In the genomic region with DNA sequence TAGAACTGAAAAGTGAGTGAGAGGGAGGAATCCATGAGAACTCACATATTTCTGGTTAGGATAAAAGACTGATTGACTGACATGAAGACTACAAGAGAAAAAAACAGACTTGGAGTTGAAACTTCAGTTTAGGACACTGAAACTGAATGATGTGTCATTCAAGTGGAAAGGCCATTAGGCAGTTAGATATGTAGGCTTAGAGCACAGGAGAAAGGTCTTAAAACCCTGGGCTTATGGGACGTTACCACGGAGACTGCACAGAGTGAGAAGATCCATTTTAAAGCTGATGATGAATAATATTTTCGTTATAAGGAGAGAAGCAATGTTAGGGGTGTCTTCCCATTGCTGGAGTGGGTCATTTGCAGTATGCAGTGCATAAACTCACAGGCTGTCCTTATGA, we compare ENCODE assay signal across 10 cellular contexts.
DNase-seq lines count a peak whose midpoint lies in the region; ATAC-seq and TF ChIP-seq lines count a peak whose summit lies in the region.
"Had no signal": no experiment of that assay in that cellular context is flagged by ENCODE, and none has a peak within 500 bp of the region (broad histone marks: within the 10 kb centered on the region; RNA-seq: fewer than 3 reads in every experiment).

No MANE protein-coding gene starts in this region.

- no peak overlapping the region for H3K27ac ChIP-seq in CD4-positive, alpha-beta memory T cell (ENCODE audit: low read depth, low read length)
- no peak overlapping the region for H3K27ac ChIP-seq in HEK293 (ENCODE audit: extremely low read depth, low read depth, low read length)
- peak overlapping the region; percentile 13 for H3K27ac ChIP-seq in mesodermal cell (ENCODE audit: low read depth, low read length, severe bottlenecking)
- H3K27ac ChIP-seq: BLaER1 treated with 17β-estradiol and CSF1 and Interleukin-3, amounts not matched to agents 10 nM and 100 nM had no signal

- peak overlapping the region in 3 of 8 donors; percentile 17 to 29 (median 23) for H3K4me3 Mint-ChIP-seq in CD4-positive, alpha-beta memory T cell
- peak overlapping the region; percentile 30 for H3K4me3 Mint-ChIP-seq in activated naive CD8-positive, alpha-beta T cell

- no peak for DNase-seq in CD4-positive, alpha-beta memory T cell
- DNase-seq in omental fat pad (ENCODE audit: low spot score) (no peak), AML-193 (lab: John Stamatoyannopoulos, UW) (no peak), ureter (ENCODE audit: low spot score) (no peak), globus pallidus (ENCODE audit: low spot score) (no peak)
- DNase-seq: Right ventricle myocardium superior had no signal

- no peaks in the 10 kb centered on the region for H3K9me3 Mint-ChIP-seq in CD4-positive, alpha-beta memory T cell
- H3K9me3 Mint-ChIP-seq in activated naive CD8-positive, alpha-beta T cell (ENCODE audit: low read depth): no peaks in the 10 kb centered on the region

- POLR2A ChIA-PET in CD4-positive, alpha-beta memory T cell (lab: Charles Lee; ENCODE audit: partially characterized antibody): interaction anchor here (1.2 to 2.9 kb wide), 4 partner anchors 16 to 64 kb away, joined by 3 to 11 read pairs (median 3); no protein-coding TSS in a partner anchor
- POLR2A ChIA-PET in HEK293 (lab: Yijun Ruan, JAX): interaction anchor here (0.9 kb wide), 1 partner anchor 9 kb away, joined by 3 read pairs; no protein-coding TSS in a partner anchor

- H3K4me1 Mint-ChIP-seq in CD4-positive, alpha-beta memory T cell: peaks cover 36 to 63% (median 54%) of the 10 kb centered on the region in 4 donors
- H3K4me1 Mint-ChIP-seq in activated naive CD8-positive, alpha-beta T cell (ENCODE audit: low read depth): peaks cover 74% of the 10 kb centered on the region

- H3K27me3 ChIP-seq in CD4-positive, alpha-beta memory T cell (ENCODE audit: insufficient read depth, low read length): no peaks in the 10 kb centered on the region
- H3K27me3 ChIP-seq: BLaER1 treated with 17β-estradiol and CSF1 and Interleukin-3, amounts not matched to agents 10 nM and 100 nM had no signal

- intact Hi-C loops in CD4-positive, alpha-beta memory T cell (cut with micrococcal nuclease): loop anchor here (2.0 kb wide), 1 partner anchor 14 kb away; no protein-coding TSS in a partner anchor

- CTCF ChIA-PET in CD4-positive, alpha-beta memory T cell (lab: Charles Lee; ENCODE audit: partially characterized antibody): interaction anchor here (1.1 to 2.9 kb wide), 4 partner anchors 18 to 224 kb away, joined by 3 to 13 read pairs (median 4); partner anchors contain the start of gene MAML2
- CTCF ChIA-PET in HEK293 (lab: Yijun Ruan, JAX): interaction anchor here (1.0 kb wide), 1 partner anchor 64 kb away, joined by 4 read pairs; the partner anchor contains the start of gene MAML2

- no peaks in the 10 kb centered on the region for H3K27me3 Mint-ChIP-seq in CD4-positive, alpha-beta memory T cell
- no peaks in the 10 kb centered on the region for H3K27me3 Mint-ChIP-seq in activated naive CD8-positive, alpha-beta T cell

- H3K27ac Mint-ChIP-seq in CD4-positive, alpha-beta memory T cell: peak overlapping the region; percentile 4 to 65 (median 38)
- peak overlapping the region; percentile 61 for H3K27ac Mint-ChIP-seq in activated naive CD8-positive, alpha-beta T cell

- H3K9me3 ChIP-seq in CD4-positive, alpha-beta memory T cell (ENCODE audit: control insufficient read depth in 1 of 2, low read length in 2 of 2): no peaks in the 10 kb centered on the region
- H3K9me3 ChIP-seq in HEK293 (ENCODE audit: control insufficient read depth, insufficient read depth, low read depth, low read length): no peaks in the 10 kb centered on the region
- H3K9me3 ChIP-seq in mesodermal cell (ENCODE audit: control insufficient read depth, low read length): no peaks in the 10 kb centered on the region

- TF ChIP-seq CTCF in HEK293 (tag by site-specific recombination; IDR thresholded peaks at IDR 0.05) (no peak), omental fat pad (IDR thresholded peaks at IDR 0.05) (no peak)

- no peak overlapping the region for H3K4me3 ChIP-seq in CD4-positive, alpha-beta memory T cell (ENCODE audit: low read length in 2 of 2)
- no peak overlapping the region for H3K4me3 ChIP-seq in HEK293 (ENCODE audit: low read depth, low read length)
- H3K4me3 ChIP-seq in mesodermal cell (ENCODE audit: extremely low read depth, insufficient read depth, low read length, poor library complexity, severe bottlenecking): no peak overlapping the region
- H3K4me3 ChIP-seq: BLaER1 treated with 17β-estradiol and CSF1 and Interleukin-3, amounts not matched to agents 10 nM and 100 nM had no signal

- H3K4me1 ChIP-seq in CD4-positive, alpha-beta memory T cell (ENCODE audit: insufficient read depth, low read length): peaks cover 54% of the 10 kb centered on the region
- H3K4me1 ChIP-seq in HEK293 (ENCODE audit: control insufficient read depth, insufficient read depth, low read length) (peaks cover 9% of the 10 kb centered on the region), mesodermal cell (ENCODE audit: control insufficient read depth, insufficient read depth, low read length, poor library complexity, severe bottlenecking) (peaks cover 44% of the 10 kb centered on the region)

- WGBS in mesodermal cell (ENCODE audit: insufficient coverage in 2 of 2), 2 experiments: 77 to 93% methylated on average over 2 to 3 of the region's 3 CpGs

- no peak for ATAC-seq in omental fat pad (ENCODE audit: low FRiP score)

- H3K36me3 Mint-ChIP-seq in CD4-positive, alpha-beta memory T cell: peaks cover 13 to 17% of the 10 kb centered on the region in 2 donors
- H3K36me3 Mint-ChIP-seq in activated naive CD8-positive, alpha-beta T cell: peaks cover 11% of the 10 kb centered on the region

- peaks cover 4% of the 10 kb centered on the region for H3K36me3 ChIP-seq in CD4-positive, alpha-beta memory T cell (ENCODE audit: insufficient read depth, low read length)
- H3K36me3 ChIP-seq in HEK293 (ENCODE audit: control insufficient read depth in 2 of 2, insufficient read depth in 1 of 2, low read length in 2 of 2) (no peaks in the 10 kb centered on the region), mesodermal cell (ENCODE audit: control insufficient read depth, insufficient read depth, low read length) (peaks cover 6% of the 10 kb centered on the region)

TF ChIP-seq in HEK293, 187 proteins besides CTCF, POLR2A, EP300 and RAD21:
- 0 out of 2 replicates have a peak, but pooled peaks have one; percentile 2 for TF ChIP-seq OSR2 (tag by site-specific recombination; IDR thresholded peaks at IDR 0.05)
- no peak for TF ChIP-seq ZNF624 (tag by site-specific recombination; IDR thresholded peaks at IDR 0.05)
TF ChIP-seq in HEK293: peak in this region for 1.
